Comparison of ENCODE assay signal across 10 cellular contexts in genomic region chr16:58451945-58452401, GRCh38. TPM values are rescaled to one million over a fixed set of nuclear protein-coding genes. Genes with fewer than 3 reads are reported as not detected.
DNase-seq lines count a peak whose midpoint lies in the region; ATAC-seq and TF ChIP-seq lines count a peak whose summit lies in the region.
"Had no signal": no experiment of that assay in that cellular context is flagged by ENCODE, and none has a peak within 500 bp of the region (broad histone marks: within the 10 kb centered on the region; RNA-seq: fewer than 3 reads in every experiment).

No MANE protein-coding gene starts in this region.

- TF ChIP-seq CTCF in OCI-LY7 (conservative IDR thresholded peaks at IDR 0.05; ENCODE audit: low read length) (0 out of 2 replicates have a peak, but pooled peaks have one; percentile 33), omental fat pad (IDR thresholded peaks at IDR 0.05) (no peak)

- no TSS peak for BruUV-seq in OCI-LY7 (replicated peaks; lab: Mats Ljungman, UMichigan)

- no peak overlapping the region for H3K4me2 ChIP-seq in OCI-LY7 (ENCODE audit: low read length)

- H3K36me3 ChIP-seq in OCI-LY7 (ENCODE audit: insufficient read depth, low read length) = peaks cover 6% of the 10 kb centered on the region; the same call in 1 of the 2 replicates

- H3K4me3 ChIP-seq in OCI-LY7 (ENCODE audit: low read depth, low read length, poor library complexity, severe bottlenecking) = no peak overlapping the region

- no peaks in the 10 kb centered on the region for H3K79me2 ChIP-seq in OCI-LY7 (ENCODE audit: insufficient read depth, low read depth, low read length)

- peaks cover 7% of the 10 kb centered on the region for H3K4me1 ChIP-seq in OCI-LY7 (ENCODE audit: insufficient read depth, low read length, poor library complexity, severe bottlenecking)

- CTCF ChIA-PET in OCI-LY7 (lab: Charles Lee; ENCODE audit: unreplicated experiment) = no interaction called here

- H3K9me3 ChIP-seq in OCI-LY7 (ENCODE audit: low read length) = no peaks in the 10 kb centered on the region

- peak; percentile 93 for ATAC-seq in omental fat pad (ENCODE audit: low FRiP score)
- ATAC-seq in GM18502 (IDR thresholded peaks at IDR 0.05; ENCODE audit: poor library complexity, unreplicated experiment) = no peak
- no peak for ATAC-seq in GM18498 (IDR thresholded peaks at IDR 0.05; ENCODE audit: unreplicated experiment)
- no peak for ATAC-seq in HG03139 (IDR thresholded peaks at IDR 0.05; ENCODE audit: unreplicated experiment)

- POLR2A ChIA-PET in OCI-LY7 (lab: Charles Lee) = no interaction called here

- H3K27ac ChIP-seq in OCI-LY7 (ENCODE audit: low read depth, low read length, poor library complexity, severe bottlenecking) (no peak overlapping the region), epithelial cell of prostate (peak overlapping the region; percentile 32)

- peak; percentile 9 for DNase-seq in GM04503 (ENCODE audit: low read depth)
- DNase-seq in OCI-LY7 (ENCODE audit: low spot score) = no peak
- DNase-seq in epithelial cell of prostate (ENCODE audit: low read depth, low spot score) = peak; percentile 76
- DNase-seq in omental fat pad (ENCODE audit: low spot score) = no peak
- no peak for DNase-seq in RPMI8226
- DNase-seq: amniotic stem cell, NCI-H510A had no signal

- H3K9me2 ChIP-seq in OCI-LY7 (ENCODE audit: insufficient read depth, low read length) = no peaks in the 10 kb centered on the region

- H4K20me1 ChIP-seq in OCI-LY7 (ENCODE audit: insufficient read depth, low read length) = no peaks in the 10 kb centered on the region

- H2AFZ ChIP-seq in OCI-LY7 (ENCODE audit: low read length) = no peak overlapping the region

- intact Hi-C loops in OCI-LY7 (cut with micrococcal nuclease; ENCODE audit: unreplicated experiment) = no loop called here

RNA-seq across cellular contexts. Expression of gene NDRG4, which starts 48.0 kb away (rescaled TPM):
- 2.9 and 8.8 TPM in 2 replicates for total RNA-seq in OCI-LY7 (2014; rRNA removed; shearing (Covaris generic))
- total RNA-seq in OCI-LY7 (2022) (9.5 and 10.9 TPM in 2 replicates), omental fat pad (10 to 100 TPM in 3 of 4 donors, 1 to 10 TPM in 1; 9.5 to 47.0 (median 21.3) TPM)

RNA-seq across cellular contexts. Expression of gene GINS3, which starts 59.7 kb away (rescaled TPM):
- 35.7 and 49.1 TPM in 2 replicates for total RNA-seq in OCI-LY7 (2014; rRNA removed; shearing (Covaris generic))
- total RNA-seq in OCI-LY7 (2022) (50.4 and 50.5 TPM in 2 replicates), omental fat pad (1 to 10 TPM; 5.3 to 7.4 (median 6.5) TPM)

Comparison
In these comparisons a context has a peak if more than half of its experiments do, and no peak if none do; other contexts are left out.
1. DNase-seq: peak in GM04503 (single experiment) and epithelial cell of prostate (single experiment); none in OCI-LY7 (single experiment), omental fat pad (single experiment) and RPMI8226 (single experiment).
2. RNA of gene GINS3, which starts 59.7 kb away (total RNA-seq): 35.7 to 50.5 TPM in OCI-LY7; 5.3 to 7.4 TPM in omental fat pad; every median in the first group is over 4 times any median in the second.